13 cellular contexts compared by ENCODE assay signal in the genomic region with DNA sequence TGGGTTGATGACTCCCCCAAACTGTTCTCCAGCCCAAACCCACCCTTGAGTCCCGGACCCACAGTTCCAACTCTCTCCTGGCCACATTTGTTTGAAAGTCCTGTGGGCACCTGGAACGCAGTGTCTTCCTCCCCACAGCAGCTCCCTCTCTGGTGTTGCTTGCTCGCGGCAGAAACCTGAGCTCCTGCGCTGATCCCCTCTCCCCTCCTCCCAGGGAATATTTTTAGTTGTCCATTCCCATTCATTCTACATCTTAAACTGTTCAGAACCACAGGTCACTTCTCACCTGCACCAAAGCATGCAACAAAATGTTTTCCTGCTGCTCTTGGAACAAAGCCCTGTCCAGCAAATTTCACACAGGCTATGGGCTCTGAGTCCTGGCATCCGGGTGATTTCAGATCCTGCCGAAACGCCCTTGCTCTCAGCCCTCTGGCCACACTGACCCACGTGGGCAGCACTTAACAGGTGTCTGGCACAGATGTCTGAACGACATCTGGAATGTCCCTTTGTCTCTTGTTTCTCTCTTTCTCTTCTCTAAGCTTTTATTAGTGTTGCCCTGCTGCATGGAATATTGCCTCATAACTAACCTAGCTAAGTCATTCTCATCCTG. TPM values are rescaled to one million over a fixed set of nuclear protein-coding genes. Genes with fewer than 3 reads are reported as not detected.
DNase-seq lines count a peak whose midpoint lies in the region; ATAC-seq and TF ChIP-seq lines count a peak whose summit lies in the region.
"Had no signal": no experiment of that assay in that cellular context is flagged by ENCODE, and none has a peak within 500 bp of the region (broad histone marks: within the 10 kb centered on the region; RNA-seq: fewer than 3 reads in every experiment).

No MANE protein-coding gene starts in this region.

- no peaks in the 10 kb centered on the region for H3K79me2 ChIP-seq in GM23338 (replicated peaks; ENCODE audit: insufficient read depth)

- H3K4me1 ChIP-seq in GM23338 (ENCODE audit: insufficient read depth) (peaks cover 5% of the 10 kb centered on the region; the same call in 1 of the 2 replicates), mucosa of descending colon (ENCODE audit: low read depth) (no peaks in the 10 kb centered on the region), skeletal muscle tissue (ENCODE audit: control insufficient read depth in 3 of 3, insufficient read depth in 3 of 3, low read length in 3 of 3) (peaks cover 15 to 21% (median 21%) of the 10 kb centered on the region in 3 donors)

- no peaks in the 10 kb centered on the region for H3F3A ChIP-seq in GM23338 (replicated peaks; ENCODE audit: low read depth)

- ATAC-seq in GM23338 = no peak
- no peak for ATAC-seq in T-helper 17 cell
- peak; percentile 48 for ATAC-seq in mucosa of descending colon
- ATAC-seq in GM21576 (IDR thresholded peaks at IDR 0.05; ENCODE audit: unreplicated experiment) = no peak

- peaks cover 6% of the 10 kb centered on the region; the same call in 1 of the 2 replicates for H3K9me2 ChIP-seq in GM23338 (ENCODE audit: insufficient read depth)

- H2AFZ ChIP-seq in GM23338 = 0 out of 2 replicates have a peak overlapping the region, but pooled peaks have one; percentile 18
- H2AFZ ChIP-seq: GM23248 had no signal

- no peak for TF ChIP-seq CTCF in GM23338 (conservative IDR thresholded peaks at IDR 0.05; ENCODE audit: low read depth in 2 of 2)
- TF ChIP-seq CTCF in mucosa of descending colon (IDR thresholded peaks at IDR 0.05) = no peak

- peak overlapping the region in 1 of 3 donors; percentile 57 for H3K9ac ChIP-seq in skeletal muscle tissue (ENCODE audit: low read depth in 1 of 3, low read length in 3 of 3)
- H3K9ac ChIP-seq: BLaER1, GM23248 had no signal

- no peak overlapping the region for H3K4me2 ChIP-seq in GM23338

- no peak overlapping the region for H3K4me3 Mint-ChIP-seq in GM23338
- H3K4me3 Mint-ChIP-seq in T-helper 17 cell = no peak overlapping the region

- H3K9me3 ChIP-seq in T-helper 17 cell (ENCODE audit: control insufficient read depth, low read length, poor library complexity, severe bottlenecking) (no peaks in the 10 kb centered on the region), mucosa of descending colon (no peaks in the 10 kb centered on the region), skeletal muscle tissue (ENCODE audit: control insufficient read depth in 3 of 3, low read length in 3 of 3) (no peaks in the 10 kb centered on the region)
- H3K9me3 ChIP-seq: BLaER1 had no signal

- DNase-seq in GM23338 (ENCODE audit: low spot score) (no peak), T-helper 17 cell (no peak), mucosa of descending colon (no peak), AG08395 (ENCODE audit: low spot score) (no peak), NCI-H1694 treated with DMSO at 0.1 percent for 48 hours (lab: John Stamatoyannopoulos, UW) (no peak)
- DNase-seq: GM23248, NCI-H1417, NCI-H2029, NCI-H2171 treated with DMSO at 0.1 percent for 48 hours, NCI-H774 had no signal

- H3K4me3 ChIP-seq in GM23338 (no peak overlapping the region), mucosa of descending colon (no peak overlapping the region), skeletal muscle tissue (ENCODE audit: low read length in 3 of 3) (peak overlapping the region in 2 of 3 donors; percentile 32 to 56)
- H3K4me3 ChIP-seq: BLaER1, GM23248 had no signal

- H3K27ac Mint-ChIP-seq in GM23338 (no peak overlapping the region), T-helper 17 cell (peak overlapping the region; percentile 56)

- H3K27me3 Mint-ChIP-seq in GM23338 (ENCODE audit: insufficient read depth, low read depth, poor library complexity) = peaks cover 2% of the 10 kb centered on the region
- peaks cover 56% of the 10 kb centered on the region for H3K27me3 Mint-ChIP-seq in T-helper 17 cell

- H3K36me3 Mint-ChIP-seq in GM23338 (ENCODE audit: low read depth) (no peaks in the 10 kb centered on the region), T-helper 17 cell (ENCODE audit: low read depth) (peaks cover 5% of the 10 kb centered on the region)

- H3K36me3 ChIP-seq in GM23338 (ENCODE audit: insufficient read depth) = no peaks in the 10 kb centered on the region
- no peaks in the 10 kb centered on the region for H3K36me3 ChIP-seq in mucosa of descending colon (ENCODE audit: low read depth)
- H3K36me3 ChIP-seq in skeletal muscle tissue (ENCODE audit: control insufficient read depth in 3 of 3, insufficient read depth in 3 of 3, low read length in 3 of 3) = no peaks in the 10 kb centered on the region
- H3K36me3 ChIP-seq: BLaER1 had no signal

- H3K27me3 ChIP-seq in GM23338 (ENCODE audit: insufficient read depth) = no peaks in the 10 kb centered on the region
- peaks cover 0 to 3% (median 0%) of the 10 kb centered on the region in 3 donors for H3K27me3 ChIP-seq in skeletal muscle tissue (ENCODE audit: control insufficient read depth in 3 of 3, insufficient read depth in 3 of 3, low read length in 3 of 3)
- H3K27me3 ChIP-seq: BLaER1 had no signal

- H3K4me1 Mint-ChIP-seq in GM23338 (peaks cover 14% of the 10 kb centered on the region), T-helper 17 cell (no peaks in the 10 kb centered on the region)

- no peak overlapping the region for H3K27ac ChIP-seq in GM23338 (ENCODE audit: low read depth)
- H3K27ac ChIP-seq in skeletal muscle tissue (ENCODE audit: low read depth, low read length) = no peak overlapping the region
- H3K27ac ChIP-seq: BLaER1, GM23248 had no signal

- intact Hi-C loops in mucosa of descending colon (cut with DNase I, micrococcal nuclease) = no loop called here

- H4K20me1 ChIP-seq in GM23338 (replicated peaks; ENCODE audit: insufficient read depth) = no peaks in the 10 kb centered on the region
- H4K20me1 ChIP-seq: BLaER1 had no signal

- H3K9me3 Mint-ChIP-seq in GM23338 = no peaks in the 10 kb centered on the region; the same call in 1 of the 3 replicates

TF ChIP-seq in GM23338, 12 proteins besides CTCF, POLR2A, EP300 and RAD21:
- no peak for TF ChIP-seq NANOG (IDR thresholded peaks at IDR 0.05; ENCODE audit: borderline replicate concordance)
- TF ChIP-seq, protein P1, sequence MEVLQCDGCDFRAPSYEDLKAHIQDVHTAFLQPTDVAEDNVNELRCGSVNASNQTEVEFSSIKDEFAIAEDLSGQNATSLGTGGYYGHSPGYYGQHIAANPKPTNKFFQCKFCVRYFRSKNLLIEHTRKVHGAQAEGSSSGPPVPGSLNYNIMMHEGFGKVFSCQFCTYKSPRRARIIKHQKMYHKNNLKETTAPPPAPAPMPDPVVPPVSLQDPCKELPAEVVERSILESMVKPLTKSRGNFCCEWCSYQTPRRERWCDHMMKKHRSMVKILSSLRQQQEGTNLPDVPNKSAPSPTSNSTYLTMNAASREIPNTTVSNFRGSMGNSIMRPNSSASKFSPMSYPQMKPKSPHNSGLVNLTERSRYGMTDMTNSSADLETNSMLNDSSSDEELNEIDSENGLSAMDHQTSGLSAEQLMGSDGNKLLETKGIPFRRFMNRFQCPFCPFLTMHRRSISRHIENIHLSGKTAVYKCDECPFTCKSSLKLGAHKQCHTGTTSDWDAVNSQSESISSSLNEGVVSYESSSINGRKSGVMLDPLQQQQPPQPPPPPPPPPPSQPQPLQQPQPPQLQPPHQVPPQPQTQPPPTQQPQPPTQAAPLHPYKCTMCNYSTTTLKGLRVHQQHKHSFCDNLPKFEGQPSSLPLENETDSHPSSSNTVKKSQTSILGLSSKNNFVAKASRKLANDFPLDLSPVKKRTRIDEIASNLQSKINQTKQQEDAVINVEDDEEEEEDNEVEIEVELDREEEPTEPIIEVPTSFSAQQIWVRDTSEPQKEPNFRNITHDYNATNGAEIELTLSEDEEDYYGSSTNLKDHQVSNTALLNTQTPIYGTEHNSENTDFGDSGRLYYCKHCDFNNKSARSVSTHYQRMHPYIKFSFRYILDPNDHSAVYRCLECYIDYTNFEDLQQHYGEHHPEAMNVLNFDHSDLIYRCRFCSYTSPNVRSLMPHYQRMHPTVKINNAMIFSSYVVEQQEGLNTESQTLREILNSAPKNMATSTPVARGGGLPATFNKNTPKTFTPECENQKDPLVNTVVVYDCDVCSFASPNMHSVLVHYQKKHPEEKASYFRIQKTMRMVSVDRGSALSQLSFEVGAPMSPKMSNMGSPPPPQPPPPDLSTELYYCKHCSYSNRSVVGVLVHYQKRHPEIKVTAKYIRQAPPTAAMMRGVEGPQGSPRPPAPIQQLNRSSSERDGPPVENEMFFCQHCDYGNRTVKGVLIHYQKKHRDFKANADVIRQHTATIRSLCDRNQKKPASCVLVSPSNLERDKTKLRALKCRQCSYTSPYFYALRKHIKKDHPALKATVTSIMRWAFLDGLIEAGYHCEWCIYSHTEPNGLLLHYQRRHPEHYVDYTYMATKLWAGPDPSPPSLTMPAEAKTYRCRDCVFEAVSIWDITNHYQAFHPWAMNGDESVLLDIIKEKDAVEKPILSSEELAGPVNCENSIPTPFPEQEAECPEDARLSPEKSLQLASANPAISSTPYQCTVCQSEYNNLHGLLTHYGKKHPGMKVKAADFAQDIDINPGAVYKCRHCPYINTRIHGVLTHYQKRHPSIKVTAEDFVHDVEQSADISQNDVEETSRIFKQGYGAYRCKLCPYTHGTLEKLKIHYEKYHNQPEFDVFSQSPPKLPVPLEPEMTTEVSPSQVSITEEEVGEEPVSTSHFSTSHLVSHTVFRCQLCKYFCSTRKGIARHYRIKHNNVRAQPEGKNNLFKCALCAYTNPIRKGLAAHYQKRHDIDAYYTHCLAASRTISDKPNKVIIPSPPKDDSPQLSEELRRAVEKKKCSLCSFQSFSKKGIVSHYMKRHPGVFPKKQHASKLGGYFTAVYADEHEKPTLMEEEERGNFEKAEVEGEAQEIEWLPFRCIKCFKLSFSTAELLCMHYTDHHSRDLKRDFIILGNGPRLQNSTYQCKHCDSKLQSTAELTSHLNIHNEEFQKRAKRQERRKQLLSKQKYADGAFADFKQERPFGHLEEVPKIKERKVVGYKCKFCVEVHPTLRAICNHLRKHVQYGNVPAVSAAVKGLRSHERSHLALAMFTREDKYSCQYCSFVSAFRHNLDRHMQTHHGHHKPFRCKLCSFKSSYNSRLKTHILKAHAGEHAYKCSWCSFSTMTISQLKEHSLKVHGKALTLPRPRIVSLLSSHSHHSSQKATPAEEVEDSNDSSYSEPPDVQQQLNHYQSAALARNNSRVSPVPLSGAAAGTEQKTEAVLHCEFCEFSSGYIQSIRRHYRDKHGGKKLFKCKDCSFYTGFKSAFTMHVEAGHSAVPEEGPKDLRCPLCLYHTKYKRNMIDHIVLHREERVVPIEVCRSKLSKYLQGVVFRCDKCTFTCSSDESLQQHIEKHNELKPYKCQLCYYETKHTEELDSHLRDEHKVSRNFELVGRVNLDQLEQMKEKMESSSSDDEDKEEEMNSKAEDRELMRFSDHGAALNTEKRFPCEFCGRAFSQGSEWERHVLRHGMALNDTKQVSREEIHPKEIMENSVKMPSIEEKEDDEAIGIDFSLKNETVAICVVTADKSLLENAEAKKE (CRISPR knock-in tag; IDR thresholded peaks at IDR 0.05) = no peak

RNA-seq across cellular contexts. Expression of a gene that starts 27.0 kb away (rescaled TPM):
- total RNA-seq in GM23338 (2014; rRNA removed; shearing (Covaris generic)) = 7.3 and 8.9 TPM in 2 replicates
- 13.5 and 15.4 TPM in 2 replicates for polyA plus RNA-seq in GM23338 (2016; fragmentation: Nextera tagmentation; extraction: Ambion mirVana)
- total RNA-seq in T-helper 17 cell = 1 to 10 TPM; 4.5 to 5.8 TPM
- 10 to 100 TPM; 18.5 to 35.5 (median 23.5) TPM for total RNA-seq in mucosa of descending colon
- 5.2 TPM for total RNA-seq in skeletal muscle tissue

Comparison
In these comparisons a context has a peak if more than half of its experiments do, and no peak if none do; other contexts are left out.
1. H3K4me3 ChIP-seq: peak in skeletal muscle tissue (2 of 3); none in GM23338 (single experiment) and mucosa of descending colon (single experiment).